8 cellular contexts compared by ENCODE assay signal in genomic region chr2:69774258-69774983, GRCh38. TPM values are rescaled to one million over a fixed set of nuclear protein-coding genes. Genes with fewer than 3 reads are reported as not detected.
DNase-seq lines count a peak whose midpoint lies in the region; ATAC-seq and TF ChIP-seq lines count a peak whose summit lies in the region.
"Not testable (repeated sequence)": the region's sequence is repeated elsewhere in the genome, so short reads cannot be mapped to it uniquely, and the experiment has no call there.

No MANE protein-coding gene starts in this region.

- peak overlapping the region; percentile 56 to 82 for H3K27ac ChIP-seq in left lung
- peak overlapping the region; percentile 79 for H3K27ac ChIP-seq in parathyroid adenoma
- peak overlapping the region; percentile 56 for H3K27ac ChIP-seq in upper lobe of right lung

- H3K4me2 ChIP-seq in parathyroid adenoma (ENCODE audit: low read length): peak overlapping the region; percentile 73

- H3K4me1 Mint-ChIP-seq in IgD-negative memory B cell: peaks cover 24 to 37% (median 30%) of the 10 kb centered on the region in 3 donors
- peaks cover 65% of the 10 kb centered on the region for H3K4me1 Mint-ChIP-seq in activated CD4-positive, alpha-beta memory T cell treated with anti-CD3 and anti-CD28 coated beads, Interleukin-2, amount 10 ng/mL, durations not matched to agents 7 days and 5 days

- H3K4me3 ChIP-seq in GM08714 (ENCODE audit: low read length): peak overlapping the region; percentile 46; the same call in 1 of the 2 replicates
- H3K4me3 ChIP-seq in left lung; parathyroid adenoma (ENCODE audit: low read depth, low read length); upper lobe of right lung: not testable (repeated sequence)

- H2AFZ ChIP-seq in parathyroid adenoma: peak overlapping the region; percentile 45

- peaks cover 20 to 67% of the 10 kb centered on the region in 2 donors for H3K4me1 ChIP-seq in left lung
- H3K4me1 ChIP-seq in parathyroid adenoma: peaks cover 31% of the 10 kb centered on the region
- H3K4me1 ChIP-seq in upper lobe of right lung: peaks cover 49% of the 10 kb centered on the region

- H3K9me3 Mint-ChIP-seq in IgD-negative memory B cell: not testable (repeated sequence)
- peaks cover 16% of the 10 kb centered on the region for H3K9me3 Mint-ChIP-seq in activated CD4-positive, alpha-beta memory T cell treated with anti-CD3 and anti-CD28 coated beads, Interleukin-2, amount 10 ng/mL, durations not matched to agents 7 days and 5 days
- H3K9me3 Mint-ChIP-seq in activated naive CD4-positive, alpha-beta T cell treated with anti-CD3 and anti-CD28 coated beads, Interleukin-2, amount 50 U/mL, for 72 hours: peaks cover 3 to 14% of the 10 kb centered on the region in 2 donors

- H3K36me3 Mint-ChIP-seq in IgD-negative memory B cell: not testable (repeated sequence)
- H3K36me3 Mint-ChIP-seq in activated CD4-positive, alpha-beta memory T cell treated with anti-CD3 and anti-CD28 coated beads, Interleukin-2, amount 10 ng/mL, durations not matched to agents 7 days and 5 days (ENCODE audit: low read depth): peaks cover 30% of the 10 kb centered on the region
- H3K36me3 Mint-ChIP-seq in activated naive CD4-positive, alpha-beta T cell treated with anti-CD3 and anti-CD28 coated beads, Interleukin-2, amount 50 U/mL, for 72 hours: peaks cover 0 to 14% of the 10 kb centered on the region in 2 donors

- intact Hi-C loops in left lung (cut with DNase I); upper lobe of right lung (cut with DNase I): not testable (repeated sequence)

- POLR2A ChIA-PET in activated CD4-positive, alpha-beta memory T cell treated with anti-CD3 and anti-CD28 coated beads, Interleukin-2, amount 10 ng/mL, durations not matched to agents 7 days and 5 days (lab: Charles Lee): interaction anchor here (0.8 to 2.2 kb wide), 13 partner anchors 10 to 359 kb away, joined by 3 to 9 read pairs (median 4); partner anchors contain the start of genes GMCL1 and MXD1

- H3K9ac ChIP-seq in parathyroid adenoma: not testable (repeated sequence)

- CTCF ChIA-PET in activated CD4-positive, alpha-beta memory T cell treated with anti-CD3 and anti-CD28 coated beads, Interleukin-2, amount 10 ng/mL, durations not matched to agents 7 days and 5 days (lab: Charles Lee): interaction anchor here (0.9 to 1.8 kb wide), 7 partner anchors 9 to 209 kb away, joined by 3 to 9 read pairs (median 6); partner anchors contain the start of gene ANXA4

- H3K36me3 ChIP-seq in left lung; parathyroid adenoma (ENCODE audit: control insufficient read depth, insufficient read depth, low read length); upper lobe of right lung: not testable (repeated sequence)

- DNase-seq in activated CD4-positive, alpha-beta memory T cell treated with anti-CD3 and anti-CD28 coated beads, Interleukin-2, amount 10 ng/mL, durations not matched to agents 7 days and 5 days; activated naive CD4-positive, alpha-beta T cell treated with anti-CD3 and anti-CD28 coated beads, Interleukin-2, amount 50 U/mL, for 72 hours (ENCODE audit: low spot score in 2 of 2); left lung: not testable (repeated sequence)
- DNase-seq in upper lobe of right lung: peak; percentile 77

- peaks cover 11% of the 10 kb centered on the region for H3K79me2 ChIP-seq in parathyroid adenoma

- peak overlapping the region; percentile 20 to 88 (median 31) for H3K27ac Mint-ChIP-seq in IgD-negative memory B cell
- H3K27ac Mint-ChIP-seq in activated CD4-positive, alpha-beta memory T cell treated with anti-CD3 and anti-CD28 coated beads, Interleukin-2, amount 10 ng/mL, durations not matched to agents 7 days and 5 days: peak overlapping the region; percentile 90
- peak overlapping the region; percentile 22 to 59 for H3K27ac Mint-ChIP-seq in activated naive CD4-positive, alpha-beta T cell treated with anti-CD3 and anti-CD28 coated beads, Interleukin-2, amount 50 U/mL, for 72 hours

- not testable (repeated sequence) for H3K27me3 ChIP-seq in left lung; parathyroid adenoma (ENCODE audit: control insufficient read depth, insufficient read depth, low read length); upper lobe of right lung

- H3K9me3 ChIP-seq in left lung; parathyroid adenoma (ENCODE audit: control insufficient read depth, low read length); upper lobe of right lung: not testable (repeated sequence)

- ATAC-seq in GM21423 (IDR thresholded peaks at IDR 0.05; ENCODE audit: unreplicated experiment) (peak; percentile 21), left lung (peak; percentile 26)
- peak in 1 of 2 donors; percentile 1 for ATAC-seq in activated naive CD4-positive, alpha-beta T cell treated with anti-CD3 and anti-CD28 coated beads, Interleukin-2, amount 50 U/mL, for 72 hours
- ATAC-seq in upper lobe of right lung: not testable (repeated sequence)

- TF ChIP-seq CTCF in left lung (IDR thresholded peaks at IDR 0.05); parathyroid adenoma (IDR thresholded peaks at IDR 0.05); upper lobe of right lung (IDR thresholded peaks at IDR 0.05): not testable (repeated sequence)

- H3K27me3 Mint-ChIP-seq in IgD-negative memory B cell; activated CD4-positive, alpha-beta memory T cell treated with anti-CD3 and anti-CD28 coated beads, Interleukin-2, amount 10 ng/mL, durations not matched to agents 7 days and 5 days: not testable (repeated sequence)

- peak overlapping the region in 2 of 4 donors; percentile 17 to 82 for H3K4me3 Mint-ChIP-seq in IgD-negative memory B cell
- peak overlapping the region; percentile 37 for H3K4me3 Mint-ChIP-seq in activated CD4-positive, alpha-beta memory T cell treated with anti-CD3 and anti-CD28 coated beads, Interleukin-2, amount 10 ng/mL, durations not matched to agents 7 days and 5 days

RNA-seq across cellular contexts. Expression of gene ANXA4, which starts 32.5 kb away (rescaled TPM):
- polyA plus RNA-seq in IgD-negative memory B cell: 121 TPM
- 10 to 100 TPM; 86.9 to 90.4 TPM for total RNA-seq in activated CD4-positive, alpha-beta memory T cell treated with anti-CD3 and anti-CD28 coated beads, Interleukin-2, amount 10 ng/mL, durations not matched to agents 7 days and 5 days
- 10 to 100 TPM; 22.4 to 32.0 TPM for total RNA-seq in activated naive CD4-positive, alpha-beta T cell treated with anti-CD3 and anti-CD28 coated beads, Interleukin-2, amount 50 U/mL, for 72 hours
- total RNA-seq in left lung: 100 to 1,000 TPM; 162 to 217 TPM
- total RNA-seq in upper lobe of right lung: 181 TPM

RNA-seq across cellular contexts. Expression of gene GMCL1, which starts 55.0 kb away (rescaled TPM):
- polyA plus RNA-seq in IgD-negative memory B cell: 25.7 TPM
- total RNA-seq in activated CD4-positive, alpha-beta memory T cell treated with anti-CD3 and anti-CD28 coated beads, Interleukin-2, amount 10 ng/mL, durations not matched to agents 7 days and 5 days: 10 to 100 TPM; 30.1 to 34.8 TPM
- total RNA-seq in activated naive CD4-positive, alpha-beta T cell treated with anti-CD3 and anti-CD28 coated beads, Interleukin-2, amount 50 U/mL, for 72 hours: 10 to 100 TPM; 22.8 to 44.9 TPM
- 10 to 100 TPM; 15.3 to 19.4 TPM for total RNA-seq in left lung
- 11.9 TPM for total RNA-seq in upper lobe of right lung

Comparison
In these comparisons a context has a peak if more than half of its experiments do, and no peak if none do; other contexts are left out.
1. H3K27ac Mint-ChIP-seq: peak in every context shown above with its lines; median percentile 90 in activated CD4-positive, alpha-beta memory T cell treated with anti-CD3 and anti-CD28 coated beads, Interleukin-2, amount 10 ng/mL, durations not matched to agents 7 days and 5 days; 40 in activated naive CD4-positive, alpha-beta T cell treated with anti-CD3 and anti-CD28 coated beads, Interleukin-2, amount 50 U/mL, for 72 hours; 31 in IgD-negative memory B cell.